ENCODE assay signal across 35 cellular contexts in the genomic region with DNA sequence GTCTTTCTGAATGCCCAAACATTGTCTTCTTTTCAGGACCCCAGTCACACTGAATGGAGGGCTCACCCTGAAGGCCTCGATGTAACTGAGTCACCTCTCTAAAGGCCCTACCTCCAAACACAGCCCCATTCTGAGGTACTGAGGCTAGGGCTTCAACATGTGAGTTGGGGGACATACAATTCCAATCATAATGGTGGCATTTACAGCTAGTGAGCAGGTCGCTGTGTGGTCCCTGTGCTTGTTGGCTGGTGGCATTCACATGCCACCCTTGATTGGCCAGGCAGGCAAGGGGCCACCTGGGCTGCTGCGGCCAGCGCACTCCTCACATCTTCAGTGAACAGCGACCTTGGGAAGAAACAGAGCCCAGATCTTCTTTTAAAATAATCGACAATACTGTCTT. TPM values are rescaled to one million over a fixed set of nuclear protein-coding genes. Genes with fewer than 3 reads are reported as not detected.
"Had no signal": no experiment of that assay in that cellular context is flagged by ENCODE, and none has a peak within 500 bp of the region (broad histone marks: within the 10 kb centered on the region; RNA-seq: fewer than 3 reads in every experiment).

No MANE protein-coding gene starts in this region.

- H3K4me3 ChIP-seq: ascending aorta, breast epithelium had no signal

- H3K36me3 Mint-ChIP-seq: activated CD4-positive, alpha-beta memory T cell treated with anti-CD3 and anti-CD28 coated beads for 36 hours; activated naive CD4-positive, alpha-beta T cell treated with anti-CD3 and anti-CD28 coated beads, Interleukin-2, amount 10 ng/mL, durations not matched to agents 7 days and 5 days; activated naive CD4-positive, alpha-beta T cell treated with anti-CD3 and anti-CD28 coated beads, Interleukin-2, amount 50 U/mL, for 24 hours; activated naive CD8-positive, alpha-beta T cell; activated naive CD8-positive, alpha-beta T cell treated with anti-CD3 and anti-CD28 coated beads, Interleukin-2, amount 10 ng/mL, durations not matched to agents 7 days and 5 days had no signal

- H3K4me3 Mint-ChIP-seq: activated B cell treated with CpG ODN at 0.5 μM for 24 hours; activated CD4-positive, alpha-beta memory T cell treated with anti-CD3 and anti-CD28 coated beads for 36 hours; activated CD4-positive, alpha-beta T cell treated with anti-CD3 and anti-CD28 coated beads, Interleukin-2, amount 10 ng/mL, durations not matched to agents 24 days and 14 days; activated CD8-positive, alpha-beta T cell treated with anti-CD3 and anti-CD28 coated beads for 36 hours; activated naive CD4-positive, alpha-beta T cell treated with anti-CD3 and anti-CD28 coated beads, Interleukin-2, amount 10 ng/mL, durations not matched to agents 7 days and 5 days; activated naive CD4-positive, alpha-beta T cell treated with anti-CD3 and anti-CD28 coated beads, Interleukin-2, amount 50 U/mL, for 24 hours; activated naive CD8-positive, alpha-beta T cell; activated naive CD8-positive, alpha-beta T cell treated with anti-CD3 and anti-CD28 coated beads, Interleukin-2, amount 10 ng/mL, durations not matched to agents 7 days and 5 days; activated naive CD8-positive, alpha-beta T cell treated with anti-CD3 and anti-CD28 coated beads, Interleukin-2, amount 50 U/mL, for 24 hours; activated T-cell treated with anti-CD3 and anti-CD28 coated beads, Interleukin-2, amount 50 U/mL, for 24 hours; T-helper 1 cell treated with Interleukin-12 subunit alpha and Interleukin-12 subunit beta and Interleukin-4 antibody, amounts not matched to agents 30 μg/mL and 1 μg/mL, for 36 hours; T-helper 2 cell treated with Interferon-gamma antibody and Interleukin-4, amounts not matched to agents 5 μg/mL and 100 μg/mL, for 36 hours had no signal

- H3K4me1 Mint-ChIP-seq: activated B cell treated with CpG ODN at 0.5 μM for 24 hours; activated CD4-positive, alpha-beta T cell treated with anti-CD3 and anti-CD28 coated beads, Interleukin-2, amount 10 ng/mL, durations not matched to agents 24 days and 14 days; activated naive CD4-positive, alpha-beta T cell treated with anti-CD3 and anti-CD28 coated beads, Interleukin-2, amount 10 ng/mL, durations not matched to agents 7 days and 5 days; activated naive CD4-positive, alpha-beta T cell treated with anti-CD3 and anti-CD28 coated beads, Interleukin-2, amount 50 U/mL, for 24 hours; activated naive CD8-positive, alpha-beta T cell treated with anti-CD3 and anti-CD28 coated beads, Interleukin-2, amount 10 ng/mL, durations not matched to agents 7 days and 5 days; activated naive CD8-positive, alpha-beta T cell treated with anti-CD3 and anti-CD28 coated beads, Interleukin-2, amount 50 U/mL, for 24 hours had no signal

- H3K27ac Mint-ChIP-seq: activated B cell treated with CpG ODN at 0.5 μM for 24 hours; activated CD4-positive, alpha-beta memory T cell treated with anti-CD3 and anti-CD28 coated beads for 36 hours; activated CD4-positive, alpha-beta T cell treated with anti-CD3 and anti-CD28 coated beads, Interleukin-2, amount 10 ng/mL, durations not matched to agents 24 days and 14 days; activated CD8-positive, alpha-beta T cell treated with anti-CD3 and anti-CD28 coated beads for 36 hours; activated naive CD4-positive, alpha-beta T cell treated with anti-CD3 and anti-CD28 coated beads, Interleukin-2, amount 10 ng/mL, durations not matched to agents 7 days and 5 days; activated naive CD4-positive, alpha-beta T cell treated with anti-CD3 and anti-CD28 coated beads, Interleukin-2, amount 50 U/mL, for 24 hours; activated naive CD8-positive, alpha-beta T cell; activated naive CD8-positive, alpha-beta T cell treated with anti-CD3 and anti-CD28 coated beads, Interleukin-2, amount 10 ng/mL, durations not matched to agents 7 days and 5 days; activated naive CD8-positive, alpha-beta T cell treated with anti-CD3 and anti-CD28 coated beads, Interleukin-2, amount 50 U/mL, for 24 hours; activated T-cell treated with anti-CD3 and anti-CD28 coated beads, Interleukin-2, amount 50 U/mL, for 24 hours; activated T-helper 2 cell treated with anti-CD3 and anti-CD28 coated beads, Interferon-gamma antibody, Interleukin-2, Interleukin-4, amounts not matched to agents 10 μg/mL and 5 μg/mL and 100 μg/mL, durations not matched to agents 14 hours and 24 hours and 36 hours; T-helper 1 cell treated with Interleukin-12 subunit alpha and Interleukin-12 subunit beta and Interleukin-4 antibody, amounts not matched to agents 30 μg/mL and 1 μg/mL, for 36 hours; T-helper 2 cell treated with Interferon-gamma antibody and Interleukin-4, amounts not matched to agents 5 μg/mL and 100 μg/mL, for 36 hours had no signal

- ATAC-seq: activated CD8-positive, alpha-beta T cell treated with anti-CD3 and anti-CD28 coated beads for 36 hours; activated naive CD8-positive, alpha-beta T cell treated with anti-CD3 and anti-CD28 coated beads, Interleukin-2, amount 50 U/mL, for 24 hours had no signal

- H3K9me3 Mint-ChIP-seq: activated B cell treated with CpG ODN at 0.5 μM for 24 hours; activated CD4-positive, alpha-beta T cell treated with anti-CD3 and anti-CD28 coated beads, Interleukin-2, amount 10 ng/mL, durations not matched to agents 24 days and 14 days; activated CD8-positive, alpha-beta T cell treated with anti-CD3 and anti-CD28 coated beads for 36 hours; activated naive CD4-positive, alpha-beta T cell treated with anti-CD3 and anti-CD28 coated beads, Interleukin-2, amount 10 ng/mL, durations not matched to agents 7 days and 5 days; activated naive CD4-positive, alpha-beta T cell treated with anti-CD3 and anti-CD28 coated beads, Interleukin-2, amount 50 U/mL, for 24 hours; activated naive CD8-positive, alpha-beta T cell treated with anti-CD3 and anti-CD28 coated beads, Interleukin-2, amount 10 ng/mL, durations not matched to agents 7 days and 5 days; activated naive CD8-positive, alpha-beta T cell treated with anti-CD3 and anti-CD28 coated beads, Interleukin-2, amount 50 U/mL, for 24 hours; activated T-helper 2 cell treated with anti-CD3 and anti-CD28 coated beads, Interferon-gamma antibody, Interleukin-2, Interleukin-4, amounts not matched to agents 10 μg/mL and 5 μg/mL and 100 μg/mL, durations not matched to agents 14 hours and 24 hours and 36 hours; T-helper 1 cell treated with Interleukin-12 subunit alpha and Interleukin-12 subunit beta and Interleukin-4 antibody, amounts not matched to agents 30 μg/mL and 1 μg/mL, for 36 hours; T-helper 2 cell treated with Interferon-gamma antibody and Interleukin-4, amounts not matched to agents 5 μg/mL and 100 μg/mL, for 36 hours had no signal

- DNase-seq: activated B cell treated with CpG ODN at 0.5 μM for 24 hours; activated CD4-positive, alpha-beta memory T cell treated with anti-CD3 and anti-CD28 coated beads for 36 hours; activated CD4-positive, alpha-beta T cell treated with anti-CD3 and anti-CD28 coated beads for 4 hours; activated CD4-positive, alpha-beta T cell treated with anti-CD3 and anti-CD28 coated beads, Interleukin-2, amount 10 ng/mL, durations not matched to agents 24 days and 14 days; activated CD4-positive, alpha-beta T cell treated with anti-CD3 and anti-CD28 coated beads, Interleukin-2, amount 50 U/mL, for 1 hour; activated CD4-positive, alpha-beta T cell treated with anti-CD3 and anti-CD28 coated beads, Interleukin-2, amount 50 U/mL, for 4 hours; activated CD4-positive, CD25-positive, alpha-beta regulatory T cell treated with anti-CD3 and anti-CD28 coated beads, Interleukin-2, amount 50 U/mL, for 72 hours; activated CD8-positive, alpha-beta memory T cell treated with anti-CD3 and anti-CD28 coated beads, Interleukin-2, amount 50 U/mL, for 4 hours; activated CD8-positive, alpha-beta T cell treated with anti-CD3 and anti-CD28 coated beads for 36 hours; activated effector memory CD4-positive, alpha-beta T cell treated with Interleukin-2 at 50 U/mL for 16 hours; activated gamma-delta T cell; activated naive CD4-positive, alpha-beta T cell treated with anti-CD3 and anti-CD28 coated beads, Interleukin-2, amount 10 ng/mL, durations not matched to agents 7 days and 5 days; activated naive CD4-positive, alpha-beta T cell treated with Interleukin-2 at 50 U/mL for 16 hours; activated naive CD8-positive, alpha-beta T cell treated with anti-CD3 and anti-CD28 coated beads, Interleukin-2, amount 10 ng/mL, durations not matched to agents 7 days and 5 days; activated naive CD8-positive, alpha-beta T cell treated with anti-CD3 and anti-CD28 coated beads, Interleukin-2, amount 50 U/mL, for 24 hours; activated T-cell treated with anti-CD3 and anti-CD28 coated beads for 4 hours; activated T-cell treated with anti-CD3 and anti-CD28 coated beads, Interleukin-2, amount 50 U/mL, for 24 hours; activated T-cell treated with anti-CD3 and anti-CD28 coated beads, Interleukin-2, amount 50 U/mL, for 48 hours; amygdala; brain microvascular endothelial cell; central memory CD4-positive, alpha-beta T cell; T-helper 1 cell; T-helper 2 cell; T-helper 9 cell had no signal

- H3K4me1 ChIP-seq: ascending aorta, breast epithelium had no signal

- H3K27me3 ChIP-seq: ascending aorta, brain microvascular endothelial cell, breast epithelium had no signal

- H3K27ac ChIP-seq: ascending aorta, brain microvascular endothelial cell, breast epithelium, VCaP had no signal

- H3K36me3 ChIP-seq: ascending aorta, brain microvascular endothelial cell, breast epithelium had no signal

- H3K9me3 ChIP-seq: ascending aorta, breast epithelium had no signal

RNA-seq across cellular contexts. Expression of gene AMER3, which starts 30.7 kb away (rescaled TPM):
- total RNA-seq: activated B cell treated with CpG ODN at 0.5 μM for 24 hours; activated CD4-positive, alpha-beta memory T cell treated with anti-CD3 and anti-CD28 coated beads for 36 hours; activated CD4-positive, alpha-beta T cell treated with anti-CD3 and anti-CD28 coated beads, Interleukin-2, amount 10 ng/mL, durations not matched to agents 24 days and 14 days; activated CD8-positive, alpha-beta memory T cell treated with anti-CD3 and anti-CD28 coated beads for 36 hours; activated CD8-positive, alpha-beta T cell treated with anti-CD3 and anti-CD28 coated beads for 36 hours; activated naive CD8-positive, alpha-beta T cell treated with anti-CD3 and anti-CD28 coated beads, Interleukin-2, amount 10 ng/mL, durations not matched to agents 7 days and 5 days; activated T-helper 2 cell treated with anti-CD3 and anti-CD28 coated beads, Interferon-gamma antibody, Interleukin-2, Interleukin-4, amounts not matched to agents 10 μg/mL and 5 μg/mL and 100 μg/mL, durations not matched to agents 14 hours and 24 hours and 36 hours; ascending aorta; breast epithelium; cardiac septum had no signal

RNA-seq across cellular contexts. Expression of gene GPR148, which starts 57.2 kb away (rescaled TPM):
- total RNA-seq: activated B cell treated with CpG ODN at 0.5 μM for 24 hours; activated CD4-positive, alpha-beta memory T cell treated with anti-CD3 and anti-CD28 coated beads for 36 hours; activated CD4-positive, alpha-beta T cell treated with anti-CD3 and anti-CD28 coated beads, Interleukin-2, amount 10 ng/mL, durations not matched to agents 24 days and 14 days; activated CD8-positive, alpha-beta memory T cell treated with anti-CD3 and anti-CD28 coated beads for 36 hours; activated CD8-positive, alpha-beta T cell treated with anti-CD3 and anti-CD28 coated beads for 36 hours; activated naive CD8-positive, alpha-beta T cell treated with anti-CD3 and anti-CD28 coated beads, Interleukin-2, amount 10 ng/mL, durations not matched to agents 7 days and 5 days; activated T-helper 2 cell treated with anti-CD3 and anti-CD28 coated beads, Interferon-gamma antibody, Interleukin-2, Interleukin-4, amounts not matched to agents 10 μg/mL and 5 μg/mL and 100 μg/mL, durations not matched to agents 14 hours and 24 hours and 36 hours; ascending aorta; breast epithelium; cardiac septum; cerebellum had no signal
